14 cellular contexts compared by ENCODE assay signal in the genomic region with DNA sequence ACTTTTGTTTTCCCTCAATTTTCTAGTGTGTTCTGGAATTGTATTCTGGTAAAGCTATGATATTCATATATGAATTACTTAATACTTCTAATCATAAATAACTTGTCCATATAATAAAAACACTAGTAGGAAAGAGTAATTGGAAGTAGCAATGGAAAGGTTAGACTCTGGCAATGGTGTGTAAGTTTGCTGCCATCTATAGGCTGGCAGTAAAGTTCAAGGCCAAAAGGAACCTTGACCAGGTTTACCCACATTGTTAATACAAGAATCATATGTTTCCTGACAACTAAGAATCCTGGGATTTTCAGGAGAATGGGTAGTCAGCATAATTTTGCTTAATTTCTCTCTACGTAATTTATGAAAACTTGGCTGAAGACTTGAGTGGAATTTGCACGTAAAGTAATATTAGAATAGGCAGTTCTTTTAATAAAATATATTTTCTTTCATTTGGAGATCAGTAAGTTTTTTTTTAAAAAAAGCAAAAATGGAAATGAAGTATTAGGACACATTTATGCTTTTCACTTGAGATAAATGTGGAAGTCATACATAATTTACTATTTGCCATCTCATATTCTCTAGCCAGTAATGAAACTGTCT.
A peak's percentile ranks its signal among the peaks of the same experiment; 100 is the strongest.
DNase-seq lines count a peak whose midpoint lies in the region; ATAC-seq, FAIRE-seq and TF ChIP-seq lines count a peak whose summit lies in the region.
"Had no signal": no experiment of that assay in that cellular context is flagged by ENCODE, and none has a peak within 500 bp of the region (broad histone marks: within the 10 kb centered on the region; RNA-seq: fewer than 3 reads in every experiment).

No MANE protein-coding gene starts in this region.

- H3K79me2 ChIP-seq in hepatocyte, result no peaks in the 10 kb centered on the region

- no peaks in the 10 kb centered on the region for H4K20me1 ChIP-seq in hepatocyte (ENCODE audit: insufficient read depth, poor library complexity, severe bottlenecking)

- no peaks in the 10 kb centered on the region for H3K36me3 Mint-ChIP-seq in Caco-2 (ENCODE audit: insufficient read depth, unreplicated experiment)

- H3K4me1 ChIP-seq in Caco-2 (no peaks in the 10 kb centered on the region), hepatocyte (ENCODE audit: insufficient read depth) (no peaks in the 10 kb centered on the region)

- no peak for FAIRE-seq in RCC 7860 (lab: Jason Lieb, UNC)

- H2AFZ ChIP-seq in hepatocyte, result no peak overlapping the region

- no peak overlapping the region for H3K27ac ChIP-seq in hepatocyte
- H3K27ac ChIP-seq in dorsolateral prefrontal cortex, result no peak overlapping the region

- H3K27ac Mint-ChIP-seq in Caco-2 (ENCODE audit: unreplicated experiment), result no peak overlapping the region
- H3K27ac Mint-ChIP-seq: stimulated activated naive CD8-positive, alpha-beta T cell treated with anti-CD3 and anti-CD28 coated beads, Interleukin-15, amount 100 ng/mL, for 72 hours had no signal

- no peaks in the 10 kb centered on the region for H3K36me3 ChIP-seq in Caco-2 (ENCODE audit: control insufficient read depth, insufficient read depth, low read length)
- H3K36me3 ChIP-seq in hepatocyte (replicated peaks; ENCODE audit: insufficient read depth, low read depth), result no peaks in the 10 kb centered on the region

- peaks cover 1% of the 10 kb centered on the region for H3K27me3 Mint-ChIP-seq in Caco-2 (ENCODE audit: insufficient read depth, unreplicated experiment)
- H3K27me3 Mint-ChIP-seq: stimulated activated naive CD8-positive, alpha-beta T cell treated with anti-CD3 and anti-CD28 coated beads, Interleukin-15, amount 100 ng/mL, for 72 hours had no signal

- H3K9me3 Mint-ChIP-seq in Caco-2 (ENCODE audit: unreplicated experiment), result no peaks in the 10 kb centered on the region

- DNase-seq in Caco-2, result peak in 1 of 2 experiments; percentile 5
- DNase-seq in LNCaP clone FGC (ENCODE audit: low read depth), result no peak
- peak; percentile 9 for DNase-seq in RKO (ENCODE audit: low spot score)
- DNase-seq in hepatocyte (ENCODE audit: low spot score), result no peak
- no peak for DNase-seq in RCC 7860 (ENCODE audit: low spot score)
- DNase-seq in NCI-H2081 treated with DMSO at 0.1 percent for 48 hours (lab: John Stamatoyannopoulos, UW), result no peak
- no peak for DNase-seq in dorsolateral prefrontal cortex
- DNase-seq: central memory CD4-positive, alpha-beta T cell; GOT3; head of caudate nucleus; NCI-H1092 treated with DMSO at 0.1 percent for 48 hours; stimulated activated CD4-positive, alpha-beta T cell treated with anti-CD3 and anti-CD28 coated beads, Interleukin-15, amount 100 ng/mL, for 24 hours; stimulated activated naive CD8-positive, alpha-beta T cell treated with anti-CD3 and anti-CD28 coated beads, Interleukin-15, amount 100 ng/mL, for 72 hours had no signal

- intact Hi-C loops in Caco-2 (cut with micrococcal nuclease; ENCODE audit: unreplicated experiment), result loop anchor here (1.0 kb wide), 2 partner anchors 105 to 604 kb away; no protein-coding TSS in a partner anchor
- intact Hi-C loops in dorsolateral prefrontal cortex (cut with DNase I), result no loop called here

- H3K4me2 ChIP-seq in hepatocyte, result no peak overlapping the region

- peak; percentile 29 to 52 for TF ChIP-seq CTCF in Caco-2 (IDR thresholded peaks at IDR 0.05; ENCODE audit: insufficient read depth in 1 of 2, low read depth in 1 of 2, low read length in 1 of 2, severe bottlenecking in 1 of 2, unreplicated experiment in 1 of 2)
- peak; percentile 72 for TF ChIP-seq CTCF in LNCaP clone FGC (IDR thresholded peaks at IDR 0.05; ENCODE audit: control insufficient read depth, extremely low read depth, insufficient read depth)
- TF ChIP-seq CTCF in hepatocyte (IDR thresholded peaks at IDR 0.05; ENCODE audit: poor library complexity), result peak; percentile 47
- peak in 22 of 56 donors; percentile 8 to 40 (median 23) for TF ChIP-seq CTCF in dorsolateral prefrontal cortex (IDR thresholded peaks at IDR 0.05 in 54 of 56, conservative IDR thresholded peaks at IDR 0.05 in 2 of 56; ENCODE audit: low read depth in 1 of 56, partially characterized antibody in 56 of 56)

- H3K27me3 ChIP-seq in Caco-2 (replicated peaks; ENCODE audit: control insufficient read depth, insufficient read depth, low read length) (no peaks in the 10 kb centered on the region), hepatocyte (no peaks in the 10 kb centered on the region), dorsolateral prefrontal cortex (no peaks in the 10 kb centered on the region)

- POLR2A ChIA-PET in Caco-2 (lab: Charles Lee), result no interaction called here

- no peak overlapping the region for H3K4me3 Mint-ChIP-seq in Caco-2 (ENCODE audit: unreplicated experiment)
- H3K4me3 Mint-ChIP-seq: stimulated activated naive CD8-positive, alpha-beta T cell treated with anti-CD3 and anti-CD28 coated beads, Interleukin-15, amount 100 ng/mL, for 72 hours had no signal

- WGBS in hepatocyte (ENCODE audit: low lambda C conversion rate, missing lambda C conversion rate), result 94% methylated on average over 2 of the region's 2 CpGs

- ATAC-seq in GM19463 (IDR thresholded peaks at IDR 0.05; ENCODE audit: unreplicated experiment), result no peak
- ATAC-seq: stimulated activated naive CD8-positive, alpha-beta T cell treated with anti-CD3 and anti-CD28 coated beads, Interleukin-15, amount 100 ng/mL, for 72 hours had no signal

- no peaks in the 10 kb centered on the region for H3K9me2 ChIP-seq in hepatocyte (replicated peaks; ENCODE audit: insufficient read depth)

- H3K4me1 Mint-ChIP-seq in Caco-2 (ENCODE audit: low read depth, unreplicated experiment), result no peaks in the 10 kb centered on the region
- H3K4me1 Mint-ChIP-seq: stimulated activated naive CD8-positive, alpha-beta T cell treated with anti-CD3 and anti-CD28 coated beads, Interleukin-15, amount 100 ng/mL, for 72 hours had no signal

- no TSS peak for BruUV-seq in Caco-2 (replicated peaks; lab: Mats Ljungman, UMichigan)

- CTCF ChIA-PET in Caco-2 (lab: Charles Lee), result interaction anchor here (0.6 kb wide), 1 partner anchor 722 kb away, joined by 3 read pairs; no protein-coding TSS in a partner anchor

- H3K9me3 ChIP-seq in Caco-2 (no peaks in the 10 kb centered on the region), hepatocyte (ENCODE audit: low read depth) (no peaks in the 10 kb centered on the region)

- no peak overlapping the region for H3K4me3 ChIP-seq in Caco-2 (ENCODE audit: low read depth, low read length)
- no peak overlapping the region for H3K4me3 ChIP-seq in LNCaP clone FGC (ENCODE audit: low read depth, low read length)
- H3K4me3 ChIP-seq in hepatocyte, result no peak overlapping the region
- H3K4me3 ChIP-seq in dorsolateral prefrontal cortex, result no peak overlapping the region
